Comparison of ENCODE assay signal across 14 cellular contexts in the genomic region with DNA sequence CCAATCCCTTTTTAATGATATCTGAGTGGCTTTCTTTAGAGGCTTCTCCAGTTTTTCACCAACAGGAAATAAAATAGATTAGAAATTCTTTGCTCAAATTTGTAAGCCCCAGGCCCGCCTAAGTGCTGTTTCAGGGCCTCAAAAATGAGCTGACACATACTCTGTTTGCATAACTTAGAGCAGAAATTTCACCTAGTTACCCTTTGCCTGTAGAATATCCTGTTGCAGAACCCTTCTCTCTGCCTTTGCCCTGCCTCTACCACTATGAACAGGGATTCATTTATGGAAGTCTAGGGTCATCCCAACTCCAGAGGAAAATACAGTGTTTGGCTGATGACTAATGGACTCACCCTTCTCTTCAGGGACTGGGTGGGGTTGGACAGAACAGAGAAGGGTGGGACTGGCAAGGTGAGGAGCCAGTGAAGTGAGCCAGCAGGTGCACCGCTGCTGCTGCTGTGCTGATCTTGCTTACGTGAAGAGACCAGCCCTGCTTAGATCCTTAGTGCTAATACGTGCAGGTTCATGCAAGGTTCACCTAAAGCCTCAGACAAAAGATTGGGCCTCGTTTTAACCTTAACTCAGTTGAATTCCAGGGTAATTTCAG. TPM values are rescaled to one million over a fixed set of nuclear protein-coding genes. Genes with fewer than 3 reads are reported as not detected.
A peak's percentile ranks its signal among the peaks of the same experiment; 100 is the strongest.
DNase-seq lines count a peak whose midpoint lies in the region; ATAC-seq and TF ChIP-seq lines count a peak whose summit lies in the region.
"Had no signal": no experiment of that assay in that cellular context is flagged by ENCODE, and none has a peak within 500 bp of the region (broad histone marks: within the 10 kb centered on the region; RNA-seq: fewer than 3 reads in every experiment).

No MANE protein-coding gene starts in this region.

- H3K36me3 ChIP-seq in left ventricle myocardium inferior (no peaks in the 10 kb centered on the region), left lung (no peaks in the 10 kb centered on the region), urinary bladder (ENCODE audit: insufficient read depth) (no peaks in the 10 kb centered on the region)

- H3K9me3 ChIP-seq in right cardiac atrium (ENCODE audit: control insufficient read depth, low read length), result no peaks in the 10 kb centered on the region
- H3K9me3 ChIP-seq in left ventricle myocardium inferior (replicated peaks), result no peaks in the 10 kb centered on the region
- H3K9me3 ChIP-seq in left lung, result no peaks in the 10 kb centered on the region

- WGBS in right cardiac atrium, result 86% methylated on average over 5 of the region's 5 CpGs
- 78% methylated on average over 5 of the region's 5 CpGs for WGBS in urinary bladder

- no peak overlapping the region for H3K4me3 Mint-ChIP-seq in activated B cell treated with CpG ODN at 0.5 μM for 24 hours
- H3K4me3 Mint-ChIP-seq: nephron had no signal

- intact Hi-C loops in right cardiac atrium (cut with DNase I) (no loop called here), left ventricle myocardium inferior (cut with micrococcal nuclease) (no loop called here), activated B cell treated with CpG ODN at 0.5 μM for 24 hours (cut with micrococcal nuclease) (loop anchor here (2.0 to 5.0 kb wide), 2 partner anchors 14 to 36 kb away; no protein-coding TSS in a partner anchor), left lung (cut with DNase I) (no loop called here)

- H3K4me3 ChIP-seq in right cardiac atrium (ENCODE audit: low read length), result no peak overlapping the region
- no peak overlapping the region for H3K4me3 ChIP-seq in left ventricle myocardium inferior
- H3K4me3 ChIP-seq in left lung, result no peak overlapping the region
- no peak overlapping the region for H3K4me3 ChIP-seq in urinary bladder (ENCODE audit: low read depth, low read length)

- TF ChIP-seq CTCF in left ventricle myocardium inferior (IDR thresholded peaks at IDR 0.05; ENCODE audit: borderline replicate concordance), result no peak
- TF ChIP-seq CTCF in activated B cell treated with CpG ODN at 0.5 μM for 24 hours (IDR thresholded peaks at IDR 0.05), result no peak
- TF ChIP-seq CTCF in left lung (IDR thresholded peaks at IDR 0.05), result no peak

- H3K27me3 ChIP-seq in right cardiac atrium (ENCODE audit: control insufficient read depth, insufficient read depth), result no peaks in the 10 kb centered on the region
- H3K27me3 ChIP-seq in left ventricle myocardium inferior (ENCODE audit: low read depth), result no peaks in the 10 kb centered on the region
- H3K27me3 ChIP-seq in left lung, result no peaks in the 10 kb centered on the region

- H3K4me1 Mint-ChIP-seq in activated B cell treated with CpG ODN at 0.5 μM for 24 hours, result peaks cover 52% of the 10 kb centered on the region

- CTCF ChIA-PET in activated B cell treated with CpG ODN at 0.5 μM for 24 hours (lab: Charles Lee), result no interaction called here

- H3K27ac ChIP-seq in right cardiac atrium (ENCODE audit: low read length), result no peak overlapping the region
- no peak overlapping the region for H3K27ac ChIP-seq in left ventricle myocardium inferior (replicated peaks)
- peak overlapping the region in 1 of 2 donors; percentile 80 for H3K27ac ChIP-seq in left lung
- peak overlapping the region; percentile 18 for H3K27ac ChIP-seq in urinary bladder (ENCODE audit: low read depth)

- peak overlapping the region; percentile 31 for H3K27ac Mint-ChIP-seq in activated B cell treated with CpG ODN at 0.5 μM for 24 hours

- H3K4me1 ChIP-seq in right cardiac atrium (ENCODE audit: control insufficient read depth, insufficient read depth, low read length) (peaks cover 9% of the 10 kb centered on the region), left ventricle myocardium inferior (peaks cover 68% of the 10 kb centered on the region), left lung (peaks cover 12 to 85% of the 10 kb centered on the region in 2 donors), urinary bladder (ENCODE audit: insufficient read depth) (peaks cover 4% of the 10 kb centered on the region)

- H3K27me3 Mint-ChIP-seq in activated B cell treated with CpG ODN at 0.5 μM for 24 hours, result no peaks in the 10 kb centered on the region

- H3K36me3 Mint-ChIP-seq in activated B cell treated with CpG ODN at 0.5 μM for 24 hours (ENCODE audit: low read depth), result peaks cover 14% of the 10 kb centered on the region

- no peaks in the 10 kb centered on the region for H3K9me3 Mint-ChIP-seq in activated B cell treated with CpG ODN at 0.5 μM for 24 hours
- H3K9me3 Mint-ChIP-seq: nephron had no signal

- DNase-seq in right cardiac atrium (no peak), left ventricle myocardium inferior (no peak), activated B cell treated with CpG ODN at 0.5 μM for 24 hours (no peak), left lung (no peak), GF-D8 (lab: John Stamatoyannopoulos, UW) (no peak)
- DNase-seq in stimulated activated naive CD4-positive, alpha-beta T cell treated with Interleukin-2 at 50 U/mL for 16 hours (lab: John Stamatoyannopoulos, UW), result no peak
- DNase-seq: activated CD4-positive, alpha-beta T cell treated with anti-CD3 and anti-CD28 coated beads for 4 hours; activated gamma-delta T cell treated with Interleukin-2 at 50 U/mL for 16 hours; cerebellar nuclear complex; MM.1S had no signal

- ATAC-seq in right cardiac atrium (peak; percentile 19 to 34), activated B cell treated with CpG ODN at 0.5 μM for 24 hours (ENCODE audit: low read depth) (no peak), left lung (peak; percentile 87)
- no peak for ATAC-seq in activated CD4-positive, CD25-positive, alpha-beta regulatory T cell treated with anti-CD3 and anti-CD28 coated beads, Interleukin-2, amount 50 U/mL, for 24 hours
- ATAC-seq: SK-N-SH treated with all-trans-retinoic acid at 6 μM for 48 hours had no signal

- POLR2A ChIA-PET in activated B cell treated with CpG ODN at 0.5 μM for 24 hours (lab: Charles Lee), result interaction anchor here (0.7 kb wide), 1 partner anchor 23 kb away, joined by 7 read pairs; a partner anchor contains a TSS

RNA-seq across cellular contexts. Expression of a gene that starts 22.8 kb away (rescaled TPM):
- 10 to 100 TPM; 26.4 to 35.2 (median 29.7) TPM for total RNA-seq in right cardiac atrium
- polyA plus RNA-seq in right cardiac atrium, result 33.8 TPM
- total RNA-seq in left ventricle myocardium inferior, result 18.9 TPM
- 59.7 and 60.1 TPM in 2 replicates for total RNA-seq in activated B cell treated with CpG ODN at 0.5 μM for 24 hours
- total RNA-seq in left lung, result 10 to 100 TPM; 62.4 to 94.7 TPM
- total RNA-seq in urinary bladder, result 32.7 TPM
- polyA plus RNA-seq in urinary bladder, result 32.9 TPM

RNA-seq across cellular contexts. Expression of a gene that starts 23.2 kb away (rescaled TPM):
- total RNA-seq in right cardiac atrium (10 to 100 TPM; 11.6 to 27.3 (median 21.5) TPM), left ventricle myocardium inferior (13.8 TPM), activated B cell treated with CpG ODN at 0.5 μM for 24 hours (6.5 and 8.8 TPM in 2 replicates), left lung (10 to 100 TPM; 26.0 to 29.1 TPM), urinary bladder (20.4 TPM)
- polyA plus RNA-seq in right cardiac atrium (30.2 TPM), urinary bladder (18.9 TPM)

Comparison
In these comparisons a context has a peak if more than half of its experiments do, and no peak if none do; other contexts are left out.
1. ATAC-seq: peak in right cardiac atrium (2 of 2) and left lung (single experiment); none in activated B cell treated with CpG ODN at 0.5 μM for 24 hours (single experiment) and activated CD4-positive, CD25-positive, alpha-beta regulatory T cell treated with anti-CD3 and anti-CD28 coated beads, Interleukin-2, amount 50 U/mL, for 24 hours (0 of 2).